31 cellular contexts compared by ENCODE assay signal in the genomic region with DNA sequence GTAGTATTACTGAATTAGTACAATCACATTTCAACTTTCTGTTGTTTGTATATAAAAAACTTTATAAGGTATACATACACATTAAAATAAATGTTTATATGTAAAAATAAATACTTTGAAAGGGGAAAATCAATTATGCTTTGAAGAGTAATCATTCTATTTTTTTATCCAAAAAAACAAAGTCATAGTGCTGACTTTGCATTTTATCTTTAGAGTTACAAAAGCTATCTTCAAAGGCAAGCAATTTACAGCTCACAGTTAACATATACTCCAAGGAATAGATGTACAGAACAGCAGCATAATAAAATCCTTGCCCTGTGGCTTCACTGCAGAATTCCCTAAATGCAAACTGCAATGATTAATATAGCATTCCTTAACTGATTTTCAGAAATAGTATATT. TPM values are rescaled to one million over a fixed set of nuclear protein-coding genes. Genes with fewer than 3 reads are reported as not detected.
"Had no signal": no experiment of that assay in that cellular context is flagged by ENCODE, and none has a peak within 500 bp of the region (broad histone marks: within the 10 kb centered on the region; RNA-seq: fewer than 3 reads in every experiment).

No MANE protein-coding gene starts in this region.

- H3K4me1 Mint-ChIP-seq: naive thymus-derived CD4-positive, alpha-beta T cell; natural killer cell; nephron progenitor cell; stimulated activated memory B cell treated with anti-CD40 and anti-IgM and Interleukin-4, amounts not matched to agents 10 μg/mL and 1 μg/mL and 100 μg/mL, for 72 hours; stimulated activated naive CD8-positive, alpha-beta T cell treated with anti-CD3 and anti-CD28 coated beads, Interleukin-15, amount 100 ng/mL, for 72 hours had no signal

- DNase-seq: naive thymus-derived CD4-positive, alpha-beta T cell; natural killer cell; nephron progenitor cell; nucleus accumbens; posterior cingulate gyrus; psoas muscle; right cardiac atrium; spleen; stimulated activated CD4-positive, alpha-beta T cell treated with anti-CD3 and anti-CD28 coated beads, Interleukin-12 subunit alpha, Interleukin-12 subunit beta, amount 100 ng/mL, for 4 hours; stimulated activated CD4-positive, alpha-beta T cell treated with anti-CD3 and anti-CD28 coated beads, Interleukin-1b, Interleukin-23, amount 100 ng/mL, for 48 hours; stimulated activated CD4-positive, alpha-beta T cell treated with anti-CD3 and anti-CD28 coated beads, Interleukin-4, amount 100 ng/mL, for 1 hour; stimulated activated CD4-positive, alpha-beta T cell treated with anti-CD3 and anti-CD28 coated beads, Interleukin-4, amount 100 ng/mL, for 4 hours; stimulated activated CD8-positive, alpha-beta memory T cell treated with anti-CD3 and anti-CD28 coated beads, Interleukin-4, amount 100 ng/mL, for 48 hours; stimulated activated naive CD4-positive, alpha-beta T cell; stimulated activated naive CD8-positive, alpha-beta T cell treated with anti-CD3 and anti-CD28 coated beads, Interleukin-15, amount 100 ng/mL, for 72 hours; stimulated activated naive CD8-positive, alpha-beta T cell treated with anti-CD3 and anti-CD28 coated beads, Interleukin-15, Interleukin-2, amounts not matched to agents 100 U/mL and 50 U/mL, for 24 hours; substantia nigra; testis; tibial artery; transverse colon; upper lobe of right lung; uterus had no signal

- H3K27ac ChIP-seq: neutrophil, parathyroid adenoma, psoas muscle, skin epidermis, spleen, testis, tibial artery, transverse colon, upper lobe of right lung, uterus had no signal

- H3K9me3 ChIP-seq: neutrophil, psoas muscle, spleen, testis, tibial artery, transverse colon, upper lobe of right lung, uterus had no signal

- H3K9me3 Mint-ChIP-seq: naive thymus-derived CD4-positive, alpha-beta T cell; nephron progenitor cell; neural crest cell; stimulated activated memory B cell treated with anti-CD40 and anti-IgM and Interleukin-4, amounts not matched to agents 10 μg/mL and 1 μg/mL and 100 μg/mL, for 72 hours; stimulated activated naive CD8-positive, alpha-beta T cell treated with anti-CD3 and anti-CD28 coated beads, Interleukin-15, amount 100 ng/mL, for 72 hours; type B pancreatic cell had no signal

- H3K9ac ChIP-seq: parathyroid adenoma had no signal

- H3K27me3 ChIP-seq: neutrophil, spleen, testis, tibial artery, transverse colon, upper lobe of right lung, uterus had no signal

- H3K4me1 ChIP-seq: parathyroid adenoma, psoas muscle, spleen, uterus had no signal

- H3K4me2 ChIP-seq: smooth muscle cell had no signal

- H3K36me3 ChIP-seq: neutrophil, spleen, tibial artery, transverse colon, upper lobe of right lung, uterus had no signal

- H3K79me2 ChIP-seq: parathyroid adenoma had no signal

- H3K27ac Mint-ChIP-seq: naive thymus-derived CD4-positive, alpha-beta T cell; natural killer cell; nephron progenitor cell; progenitor cell of endocrine pancreas; stimulated activated memory B cell treated with anti-CD40 and anti-IgM and Interleukin-4, amounts not matched to agents 10 μg/mL and 1 μg/mL and 100 μg/mL, for 72 hours; stimulated activated naive CD8-positive, alpha-beta T cell treated with anti-CD3 and anti-CD28 coated beads, Interleukin-15, amount 100 ng/mL, for 72 hours; type B pancreatic cell had no signal

- H3K27me3 Mint-ChIP-seq: naive thymus-derived CD4-positive, alpha-beta T cell; progenitor cell of endocrine pancreas; stimulated activated memory B cell treated with anti-CD40 and anti-IgM and Interleukin-4, amounts not matched to agents 10 μg/mL and 1 μg/mL and 100 μg/mL, for 72 hours; stimulated activated naive CD8-positive, alpha-beta T cell treated with anti-CD3 and anti-CD28 coated beads, Interleukin-15, amount 100 ng/mL, for 72 hours; type B pancreatic cell had no signal

- ATAC-seq: naive thymus-derived CD4-positive, alpha-beta T cell; natural killer cell; psoas muscle; right cardiac atrium; sciatic nerve; stimulated activated memory B cell treated with anti-CD40 and anti-IgM and Interleukin-4, amounts not matched to agents 10 μg/mL and 1 μg/mL and 100 μg/mL, for 72 hours; stimulated activated naive CD8-positive, alpha-beta T cell treated with anti-CD3 and anti-CD28 coated beads, Interleukin-15, amount 100 ng/mL, for 72 hours; stimulated activated naive CD8-positive, alpha-beta T cell treated with anti-CD3 and anti-CD28 coated beads, Interleukin-15, Interleukin-2, amounts not matched to agents 100 U/mL and 50 U/mL, for 24 hours; upper lobe of right lung had no signal

- H3K4me3 ChIP-seq: psoas muscle, skin epidermis, smooth muscle cell, spleen, testis, tibial artery, transverse colon, upper lobe of right lung, uterus had no signal

- H3K4me3 Mint-ChIP-seq: naive thymus-derived CD4-positive, alpha-beta T cell; natural killer cell; nephron progenitor cell; neural crest cell; stimulated activated memory B cell treated with anti-CD40 and anti-IgM and Interleukin-4, amounts not matched to agents 10 μg/mL and 1 μg/mL and 100 μg/mL, for 72 hours; stimulated activated naive CD8-positive, alpha-beta T cell treated with anti-CD3 and anti-CD28 coated beads, Interleukin-15, amount 100 ng/mL, for 72 hours; type B pancreatic cell had no signal

- H3K36me3 Mint-ChIP-seq: naive thymus-derived CD4-positive, alpha-beta T cell; natural killer cell; stimulated activated memory B cell treated with anti-CD40 and anti-IgM and Interleukin-4, amounts not matched to agents 10 μg/mL and 1 μg/mL and 100 μg/mL, for 72 hours; type B pancreatic cell had no signal

- H2AFZ ChIP-seq: parathyroid adenoma had no signal

RNA-seq across cellular contexts. Expression of a gene that starts 53.2 kb away (rescaled TPM):
- polyA plus RNA-seq: naive thymus-derived CD4-positive, alpha-beta T cell had no signal
